In genomic region chr20:32031007-32031958, GRCh38 we compare ENCODE assay signal across 8 cellular contexts. TPM values are rescaled to one million over a fixed set of nuclear protein-coding genes. Genes with fewer than 3 reads are reported as not detected.
A peak's percentile ranks its signal among the peaks of the same experiment; 100 is the strongest.
DNase-seq lines count a peak whose midpoint lies in the region; ATAC-seq and TF ChIP-seq lines count a peak whose summit lies in the region.

No MANE protein-coding gene starts in this region.

- H3K9me3 ChIP-seq in heart left ventricle (no peaks in the 10 kb centered on the region), prostate gland (no peaks in the 10 kb centered on the region)

- H3K4me1 ChIP-seq in heart left ventricle (peaks cover 3 to 50% (median 8%) of the 10 kb centered on the region in 12 donors), prostate gland (replicated peaks) (peaks cover 5% of the 10 kb centered on the region)

- 26 to 31% (median 27%) methylated on average over 37 to 59 of the region's 59 CpGs for WGBS in heart left ventricle, 4 donors
- 24% methylated on average over 35 of the region's 59 CpGs for WGBS in prostate gland

- ATAC-seq in heart left ventricle (peak; percentile 72 to 90 (median 82)), GM18520 (IDR thresholded peaks at IDR 0.05; ENCODE audit: unreplicated experiment) (no peak), GM18870 (IDR thresholded peaks at IDR 0.05; ENCODE audit: unreplicated experiment) (no peak)

- H3K27ac ChIP-seq in heart left ventricle (no peak overlapping the region), prostate gland (no peak overlapping the region)

- H3K36me3 ChIP-seq in heart left ventricle (peaks cover 0 to 23% (median 5%) of the 10 kb centered on the region in 9 donors), prostate gland (no peaks in the 10 kb centered on the region)

- peak overlapping the region; percentile 41 for H3K4me3 ChIP-seq in GM12865 (ENCODE audit: low read depth, low read length)
- H3K4me3 ChIP-seq in heart left ventricle, result peak overlapping the region in 11 of 12 donors; percentile 2 to 42 (median 32)
- H3K4me3 ChIP-seq in prostate gland, result peak overlapping the region in 1 of 2 donors; percentile 18

- TF ChIP-seq POLR2A in heart left ventricle (IDR thresholded peaks at IDR 0.05), result no peak
- no peak for TF ChIP-seq POLR2A in prostate gland (IDR thresholded peaks at IDR 0.05)

- H3K27me3 ChIP-seq in heart left ventricle (peaks cover 0 to 28% (median 4%) of the 10 kb centered on the region in 9 donors), prostate gland (replicated peaks; ENCODE audit: insufficient read depth) (no peaks in the 10 kb centered on the region)

- peak; percentile 65 for DNase-seq in GM12865 (ENCODE audit: low read depth)
- peak; percentile 16 for DNase-seq in NCI-H1417 treated with DMSO at 0.1 percent for 48 hours (lab: John Stamatoyannopoulos, UW)
- DNase-seq in SW480 (ENCODE audit: low spot score), result peak; percentile 95
- peak; percentile 59 for DNase-seq in amniotic epithelial cell (ENCODE audit: low read depth)
- DNase-seq in heart left ventricle, result peak; percentile 78 to 88 (median 84)
- DNase-seq in prostate gland (ENCODE audit: low spot score), result peak; percentile 71

- peak; percentile 93 for TF ChIP-seq CTCF in GM12865 (IDR thresholded peaks at IDR 0.05; ENCODE audit: insufficient read depth, low read depth, low read length, missing control alignments)
- TF ChIP-seq CTCF in heart left ventricle (IDR thresholded peaks at IDR 0.05), result peak; percentile 82 to 97 (median 90)
- peak; percentile 66 to 86 (median 76) for TF ChIP-seq CTCF in prostate gland (IDR thresholded peaks at IDR 0.05)

- intact Hi-C loops in heart left ventricle (cut with DNase I) (loop anchor here (1.0 to 10.0 kb wide), 12 partner anchors 61 to 624 kb away; partner anchors contain the start of gene PDRG1 (in 8 of the 10)), prostate gland (cut with DNase I) (loop anchor here (2.0 kb wide), 1 partner anchor 208 kb away; no protein-coding TSS in a partner anchor)

RNA-seq across cellular contexts. Expression of gene HCK, which starts 20.8 kb away (rescaled TPM):
- total RNA-seq in heart left ventricle (10 to 100 TPM in 2 of 9 donors, 1 to 10 TPM in 7; 2.0 to 52.0 (median 4.5) TPM), prostate gland (1 to 10 TPM; 3.1 to 6.0 TPM)
- 1 to 10 TPM; 1.4 to 3.7 TPM for polyA plus RNA-seq in heart left ventricle

RNA-seq across cellular contexts. Expression of gene CCM2L, which starts 21.0 kb away (rescaled TPM):
- total RNA-seq in heart left ventricle, result 10 to 100 TPM in 3 of 9 donors, 1 to 10 TPM in 6; 3.4 to 14.8 (median 8.7) TPM
- polyA plus RNA-seq in heart left ventricle, result 10 to 100 TPM; 11.4 to 12.5 TPM
- 1 to 10 TPM; 4.6 to 5.7 TPM for total RNA-seq in prostate gland

Comparison
In these comparisons a context has a peak if more than half of its experiments do, and no peak if none do; other contexts are left out.
1. DNase-seq: peak in every context shown above with its lines; median percentile 95 in SW480; 84 in heart left ventricle; 71 in prostate gland; 65 in GM12865; 59 in amniotic epithelial cell; 16 in NCI-H1417 treated with DMSO at 0.1 percent for 48 hours.
2. ATAC-seq: peak in heart left ventricle (4 of 4); none in GM18520 (single experiment) and GM18870 (single experiment).
3. Peak in every context shown above with its lines, with median percentiles within 50 percentile points of each other: CTCF ChIP-seq.